In genomic region chr12:64759035-64759894, GRCh38 we compare ENCODE assay signal across 8 cellular contexts. TPM values are rescaled to one million over a fixed set of nuclear protein-coding genes. Genes with fewer than 3 reads are reported as not detected.
A peak's percentile ranks its signal among the peaks of the same experiment; 100 is the strongest.
DNase-seq lines count a peak whose midpoint lies in the region; ATAC-seq and TF ChIP-seq lines count a peak whose summit lies in the region.

GNS (minus strand) TSS chr12:64759406; CDS start chr12:64759276, 130 bp downstream.

- peak within 1 kb of the TSS; percentile 83 for H3K4me3 ChIP-seq in coronary artery

- ATAC-seq in HG03457 (IDR thresholded peaks at IDR 0.05; ENCODE audit: unreplicated experiment) (peak; percentile 79), left colon (peak; percentile 95)

- H3K36me3 Mint-ChIP-seq in activated CD4-positive, alpha-beta T cell treated with anti-CD3 and anti-CD28 coated beads, Interleukin-2, amount 10 ng/mL, durations not matched to agents 24 days and 14 days (ENCODE audit: low read depth) = no peaks in the 10 kb centered on the region

- intact Hi-C loops in activated CD4-positive, alpha-beta T cell treated with anti-CD3 and anti-CD28 coated beads, Interleukin-2, amount 10 ng/mL, durations not matched to agents 24 days and 14 days (cut with micrococcal nuclease) = loop anchor here (1.0 to 5.0 kb wide), 4 partner anchors 92 to 354 kb away; partner anchors contain the start of gene XPOT
- intact Hi-C loops in left colon (cut with DNase I, micrococcal nuclease) = no loop called here

- H3K4me1 Mint-ChIP-seq in activated CD4-positive, alpha-beta T cell treated with anti-CD3 and anti-CD28 coated beads, Interleukin-2, amount 10 ng/mL, durations not matched to agents 24 days and 14 days = peaks cover 37% of the 10 kb centered on the region

- H3K9me3 Mint-ChIP-seq in activated CD4-positive, alpha-beta T cell treated with anti-CD3 and anti-CD28 coated beads, Interleukin-2, amount 10 ng/mL, durations not matched to agents 24 days and 14 days = no peaks in the 10 kb centered on the region

- H3K27me3 Mint-ChIP-seq in activated CD4-positive, alpha-beta T cell treated with anti-CD3 and anti-CD28 coated beads, Interleukin-2, amount 10 ng/mL, durations not matched to agents 24 days and 14 days = peaks cover 6% of the 10 kb centered on the region

- TF ChIP-seq CTCF in coronary artery (IDR thresholded peaks at IDR 0.05) = no peak

- DNase-seq in Ammon's horn (ENCODE audit: low spot score) (peak; percentile 98), GM19238 (ENCODE audit: insufficient read length, low spot score) (peak; percentile 90), NCI-H526 (lab: John Stamatoyannopoulos, UW) (peak; percentile 81 to 96), coronary artery (ENCODE audit: low spot score) (peak; percentile 98), left colon (peak; percentile 97)
- peak; percentile 100 for DNase-seq in activated CD4-positive, alpha-beta T cell treated with anti-CD3 and anti-CD28 coated beads, Interleukin-2, amount 10 ng/mL, durations not matched to agents 24 days and 14 days
- DNase-seq in stimulated activated CD4-positive, alpha-beta T cell treated with anti-CD3 and anti-CD28 coated beads, Interleukin-1b, Interleukin-23, amount 100 ng/mL, for 48 hours = peak; percentile 95

- peak within 1 kb of the TSS; percentile 92 for H3K27ac Mint-ChIP-seq in activated CD4-positive, alpha-beta T cell treated with anti-CD3 and anti-CD28 coated beads, Interleukin-2, amount 10 ng/mL, durations not matched to agents 24 days and 14 days

- H3K4me3 Mint-ChIP-seq in activated CD4-positive, alpha-beta T cell treated with anti-CD3 and anti-CD28 coated beads, Interleukin-2, amount 10 ng/mL, durations not matched to agents 24 days and 14 days = peak within 1 kb of the TSS; percentile 90

- H3K27ac ChIP-seq in coronary artery = peak within 1 kb of the TSS; percentile 75 to 83

RNA-seq across cellular contexts. Expression of gene GNS, which starts in this region (rescaled TPM):
- total RNA-seq in activated CD4-positive, alpha-beta T cell treated with anti-CD3 and anti-CD28 coated beads, Interleukin-2, amount 10 ng/mL, durations not matched to agents 24 days and 14 days = 19.9 and 20.5 TPM in 2 replicates
- 10 to 100 TPM; 59.6 to 70.8 TPM for total RNA-seq in left colon

Comparison
In these comparisons a context has a peak if more than half of its experiments do, and no peak if none do; other contexts are left out.
1. Peak in every context shown above with its lines: DNase-seq, ATAC-seq, H3K4me3 ChIP-seq and H3K27ac ChIP-seq.